24 cellular contexts compared by ENCODE assay signal in genomic region chr9:136803551-136804508, GRCh38. TPM values are rescaled to one million over a fixed set of nuclear protein-coding genes. Genes with fewer than 3 reads are reported as not detected.
DNase-seq lines count a peak whose midpoint lies in the region; ATAC-seq lines count a peak whose summit lies in the region.
"Had no signal": no experiment of that assay in that cellular context is flagged by ENCODE, and none has a peak within 500 bp of the region (broad histone marks: within the 10 kb centered on the region; RNA-seq: fewer than 3 reads in every experiment).

No MANE protein-coding gene starts in this region.

- H2BK5ac ChIP-seq in neuronal stem cell (ENCODE audit: low read length): peak overlapping the region; percentile 39

- peaks cover 14% of the 10 kb centered on the region for H3K27me3 Mint-ChIP-seq in activated T-cell treated with anti-CD3 and anti-CD28 coated beads, Interleukin-2, amount 50 U/mL, for 24 hours

- no peak for ATAC-seq in GM19324 (IDR thresholded peaks at IDR 0.05; ENCODE audit: low FRiP score, unreplicated experiment)
- ATAC-seq: esophagus mucosa; gastrocnemius medialis; naive thymus-derived CD4-positive, alpha-beta T cell; psoas muscle had no signal

- H2BK15ac ChIP-seq in neuronal stem cell (ENCODE audit: low read length): no peak overlapping the region

- no peak overlapping the region for H2BK120ac ChIP-seq in neuronal stem cell (ENCODE audit: low read depth, low read length)

- peaks cover 14% of the 10 kb centered on the region for H3K36me3 Mint-ChIP-seq in activated T-cell treated with anti-CD3 and anti-CD28 coated beads, Interleukin-2, amount 50 U/mL, for 24 hours (ENCODE audit: low read depth)

- no peak overlapping the region for H3K18ac ChIP-seq in neuronal stem cell (ENCODE audit: low read length)

- no peak overlapping the region for H3K27ac ChIP-seq in neuronal stem cell (replicated peaks; ENCODE audit: low read length)
- H3K27ac ChIP-seq: gastrocnemius medialis, psoas muscle, thyroid gland had no signal

- H3K4me1 ChIP-seq in neuronal stem cell (ENCODE audit: control insufficient read depth in 2 of 2, insufficient read depth in 1 of 2, low read depth in 1 of 2, low read length in 2 of 2): peaks cover 15 to 22% of the 10 kb centered on the region in 2 donors

- H3K9ac ChIP-seq in neuronal stem cell (ENCODE audit: low read depth, low read length, poor library complexity): no peak overlapping the region

- no peak overlapping the region for H2AK5ac ChIP-seq in neuronal stem cell (ENCODE audit: low read depth, low read length)

- H3K4me3 Mint-ChIP-seq in activated T-cell treated with anti-CD3 and anti-CD28 coated beads, Interleukin-2, amount 50 U/mL, for 24 hours: no peak overlapping the region

- no peak overlapping the region for H4K91ac ChIP-seq in neuronal stem cell (ENCODE audit: low read depth, low read length, poor library complexity)

- peaks cover 0 to 2% of the 10 kb centered on the region in 2 donors for H3K9me3 ChIP-seq in neuronal stem cell (replicated peaks in 1 of 2; ENCODE audit: control insufficient read depth in 2 of 2, insufficient read depth in 1 of 2, low read depth in 1 of 2, low read length in 2 of 2)
- H3K9me3 ChIP-seq: gastrocnemius medialis, psoas muscle, thyroid gland had no signal

- H3K14ac ChIP-seq in neuronal stem cell (ENCODE audit: low read length): no peak overlapping the region

- peak overlapping the region; percentile 65 for H3K23ac ChIP-seq in neuronal stem cell (ENCODE audit: low read depth, low read length, poor library complexity)

- H3K36me3 ChIP-seq in H7 (replicated peaks; ENCODE audit: control insufficient read depth, insufficient read depth, low read length) (no peaks in the 10 kb centered on the region; the same call in 1 of the 2 replicates), neuronal stem cell (replicated peaks in 1 of 2; ENCODE audit: control insufficient read depth in 2 of 2, insufficient read depth in 2 of 2, low read length in 2 of 2) (peaks cover 4 to 24% of the 10 kb centered on the region in 2 donors)
- H3K36me3 ChIP-seq: gastrocnemius medialis, thyroid gland had no signal

- DNase-seq in activated T-cell treated with anti-CD3 and anti-CD28 coated beads, Interleukin-2, amount 50 U/mL, for 24 hours: peak; percentile 27
- DNase-seq in activated T-cell treated with anti-CD3 and anti-CD28 coated beads, Interleukin-2, amount 50 U/mL, for 1 hour: no peak
- DNase-seq in H7 (peak; percentile 38), cerebellum (ENCODE audit: low spot score) (peak; percentile 63), neuronal stem cell (ENCODE audit: low spot score) (no peak), NCI-H748 (lab: John Stamatoyannopoulos, UW; ENCODE audit: unreplicated experiment) (no peak), foreskin melanocyte (no peak)
- DNase-seq: activated CD4-positive, alpha-beta T cell treated with anti-CD3 and anti-CD28 coated beads, Interleukin-2, amount 50 U/mL, for 1 hour; activated gamma-delta T cell; effector CD4-positive, alpha-beta T cell; gastrocnemius medialis; KG1; MV-4-11; naive thymus-derived CD4-positive, alpha-beta T cell; NCI-H1930; NCI-H510A; psoas muscle; RPMI8226; stimulated activated naive CD4-positive, alpha-beta T cell treated with Interleukin-2 at 50 U/mL for 16 hours had no signal

- H2BK12ac ChIP-seq in neuronal stem cell (ENCODE audit: low read length): no peak overlapping the region

- no peak overlapping the region for H2AFZ ChIP-seq in neuronal stem cell (ENCODE audit: low read length)

- H3K9me3 Mint-ChIP-seq in activated T-cell treated with anti-CD3 and anti-CD28 coated beads, Interleukin-2, amount 50 U/mL, for 24 hours: no peaks in the 10 kb centered on the region
- H3K9me3 Mint-ChIP-seq: naive thymus-derived CD4-positive, alpha-beta T cell had no signal

- H3K27me3 ChIP-seq in H7 (ENCODE audit: control insufficient read depth, insufficient read depth, low read length) (peaks cover 14% of the 10 kb centered on the region), neuronal stem cell (ENCODE audit: control insufficient read depth in 3 of 3, insufficient read depth in 3 of 3, low read depth in 1 of 3, low read length in 3 of 3) (peaks cover 0 to 12% (median 5%) of the 10 kb centered on the region in 3 experiments)
- H3K27me3 ChIP-seq: thyroid gland had no signal

- H3K4ac ChIP-seq in neuronal stem cell (ENCODE audit: low read length): no peak overlapping the region

- H3K4me3 ChIP-seq in H7 (ENCODE audit: insufficient read depth, low read depth, low read length) (no peak overlapping the region), neuronal stem cell (ENCODE audit: low read length in 2 of 2) (no peak overlapping the region)
- H3K4me3 ChIP-seq: gastrocnemius medialis, psoas muscle, thyroid gland had no signal

- H3K27ac Mint-ChIP-seq in activated T-cell treated with anti-CD3 and anti-CD28 coated beads, Interleukin-2, amount 50 U/mL, for 24 hours: no peak overlapping the region

- H3K4me1 Mint-ChIP-seq in activated T-cell treated with anti-CD3 and anti-CD28 coated beads, Interleukin-2, amount 50 U/mL, for 24 hours (ENCODE audit: low read depth): peaks cover 30% of the 10 kb centered on the region

- WGBS in neuronal stem cell (ENCODE audit: extremely low coverage in 2 of 2, insufficient read length in 2 of 2, insufficient replicate concordance in 1 of 2), 2 donors: no CpG with 5 or more reads among the region's 22 CpGs

- peaks cover 10% of the 10 kb centered on the region for H3K79me1 ChIP-seq in neuronal stem cell (ENCODE audit: low read depth, low read length)

- H3K4me2 ChIP-seq in neuronal stem cell (ENCODE audit: insufficient read depth, low read length, poor library complexity, severe bottlenecking): no peak overlapping the region

- H4K8ac ChIP-seq in neuronal stem cell (ENCODE audit: low read depth, low read length): no peak overlapping the region

RNA-seq across cellular contexts. Expression of gene RABL6, which starts 3.9 kb away (rescaled TPM):
- total RNA-seq in H7 (2014; rRNA removed; shearing (Covaris generic)): 150 TPM in 2 replicates
- total RNA-seq in cerebellum: 42.2 TPM
- 115 TPM for polyA plus RNA-seq in neuronal stem cell (2013, experiment 1 of 2)
- polyA plus RNA-seq in neuronal stem cell (2013, experiment 2 of 2): 112 TPM

RNA-seq across cellular contexts. Expression of gene CCDC183, which starts 7.7 kb away (rescaled TPM):
- 0.66 and 0.85 TPM in 2 replicates for total RNA-seq in H7 (2014; rRNA removed; shearing (Covaris generic))
- total RNA-seq in cerebellum: 1.7 TPM
- polyA plus RNA-seq in neuronal stem cell (2013, experiment 1 of 2): 2.7 TPM
- 2.7 TPM for polyA plus RNA-seq in neuronal stem cell (2013, experiment 2 of 2)
- total RNA-seq: esophagus mucosa, psoas muscle had no signal

RNA-seq across cellular contexts. Expression of gene TMEM141, which starts 12.7 kb away (rescaled TPM):
- total RNA-seq in H7 (2014; rRNA removed; shearing (Covaris generic)): 73.9 and 80.6 TPM in 2 replicates
- 14.7 TPM for total RNA-seq in cerebellum
- polyA plus RNA-seq in neuronal stem cell (2013, experiment 1 of 2): 30.7 TPM
- 29.9 TPM for polyA plus RNA-seq in neuronal stem cell (2013, experiment 2 of 2)

RNA-seq across cellular contexts. Expression of gene AJM1, which starts 38.4 kb away (rescaled TPM):
- 0.14 and 0.52 TPM in 2 replicates for total RNA-seq in H7 (2014; rRNA removed; shearing (Covaris generic))
- total RNA-seq in cerebellum: 1.8 TPM
- 0.42 TPM for polyA plus RNA-seq in neuronal stem cell (2013, experiment 1 of 2)
- 0.44 TPM for polyA plus RNA-seq in neuronal stem cell (2013, experiment 2 of 2)

RNA-seq across cellular contexts. Expression of gene LCN15, which starts 39.5 kb away (rescaled TPM):
- 0.18 TPM in 1 of 2 replicates, not detected in the other for total RNA-seq in H7 (2014; rRNA removed; shearing (Covaris generic))
- total RNA-seq in cerebellum: not detected
- 0.03 TPM for polyA plus RNA-seq in neuronal stem cell (2013, experiment 1 of 2)
- polyA plus RNA-seq in neuronal stem cell (2013, experiment 2 of 2): 0.08 TPM
- total RNA-seq: esophagus mucosa; gastrocnemius medialis; naive thymus-derived CD4-positive, alpha-beta T cell; skeletal muscle tissue; thyroid gland had no signal
- polyA plus RNA-seq: AG04450; naive thymus-derived CD4-positive, alpha-beta T cell had no signal

Comparison
In these comparisons a context has a peak if more than half of its experiments do, and no peak if none do; other contexts are left out.
1. DNase-seq: peak in activated T-cell treated with anti-CD3 and anti-CD28 coated beads, Interleukin-2, amount 50 U/mL, for 24 hours (single experiment), H7 (single experiment) and cerebellum (single experiment); none in activated T-cell treated with anti-CD3 and anti-CD28 coated beads, Interleukin-2, amount 50 U/mL, for 1 hour (single experiment), neuronal stem cell (single experiment), NCI-H748 (single experiment) and foreskin melanocyte (single experiment).